2 cellular contexts compared by ENCODE assay signal in genomic region chr2:110069869-110070268, GRCh38. TPM values are rescaled to one million over a fixed set of nuclear protein-coding genes. Genes with fewer than 3 reads are reported as not detected.
"Had no signal": no experiment of that assay in that cellular context is flagged by ENCODE, and none has a peak within 500 bp of the region (broad histone marks: within the 10 kb centered on the region; RNA-seq: fewer than 3 reads in every experiment).

No MANE protein-coding gene starts in this region.

RNA-seq across cellular contexts. Expression of gene MALL, which starts 45.8 kb away (rescaled TPM):
- total RNA-seq: activated CD8-positive, alpha-beta memory T cell treated with anti-CD3 and anti-CD28 coated beads, Interleukin-2, amount 10 ng/mL, durations not matched to agents 7 days and 5 days; HepG2 had no signal
- polyA plus RNA-seq: HepG2 had no signal
